ENCODE assay signal across 25 cellular contexts in genomic region chr16:79097781-79098180, GRCh38.
"Had no signal": no experiment of that assay in that cellular context is flagged by ENCODE, and none has a peak within 500 bp of the region (broad histone marks: within the 10 kb centered on the region; RNA-seq: fewer than 3 reads in every experiment).

No MANE protein-coding gene starts in this region.

- H3K27ac Mint-ChIP-seq: natural killer cell treated with Interleukin-12 subunit alpha and Interleukin-12 subunit beta and Interleukin-15 and Interleukin-18, amount 100 ng/mL, for 72 hours; neural progenitor cell had no signal

- H3K4me3 Mint-ChIP-seq: immature natural killer cell; natural killer cell treated with Interleukin-12 subunit alpha and Interleukin-12 subunit beta and Interleukin-15 and Interleukin-18, amount 100 ng/mL, for 72 hours; neural progenitor cell had no signal

- DNase-seq: colonic mucosa; effector CD4-positive, alpha-beta T cell; foreskin fibroblast; glutamatergic neuron; immature natural killer cell; kidney; left cardiac atrium; left ventricle myocardium inferior; mesenchymal stem cell; midbrain; nucleus accumbens; ovary; small intestine; stimulated activated CD4-positive, alpha-beta T cell treated with anti-CD3 and anti-CD28 coated beads, Interleukin-12 subunit alpha, Interleukin-12 subunit beta, amount 100 ng/mL, for 4 hours; stimulated activated naive CD4-positive, alpha-beta T cell treated with Interleukin-2 at 50 U/mL for 16 hours; thyroid gland; upper lobe of left lung; uterus had no signal

- ATAC-seq: gastroesophageal sphincter; left cardiac atrium; natural killer cell treated with Interleukin-12 subunit alpha and Interleukin-12 subunit beta and Interleukin-15 and Interleukin-18, amount 100 ng/mL, for 72 hours had no signal

- H3K36me3 Mint-ChIP-seq: natural killer cell treated with Interleukin-12 subunit alpha and Interleukin-12 subunit beta and Interleukin-15 and Interleukin-18, amount 100 ng/mL, for 72 hours had no signal

- H3K4me3 ChIP-seq: colonic mucosa, esophagus muscularis mucosa, gastroesophageal sphincter, left ventricle myocardium inferior, lung, neural progenitor cell, ovary, right atrium auricular region, suprapubic skin, thyroid gland, upper lobe of left lung, uterus had no signal

- H3K9me3 Mint-ChIP-seq: immature natural killer cell; natural killer cell treated with Interleukin-12 subunit alpha and Interleukin-12 subunit beta and Interleukin-15 and Interleukin-18, amount 100 ng/mL, for 72 hours; neural progenitor cell had no signal
